Comparison of ENCODE assay signal across 1 cellular context in the genomic region with DNA sequence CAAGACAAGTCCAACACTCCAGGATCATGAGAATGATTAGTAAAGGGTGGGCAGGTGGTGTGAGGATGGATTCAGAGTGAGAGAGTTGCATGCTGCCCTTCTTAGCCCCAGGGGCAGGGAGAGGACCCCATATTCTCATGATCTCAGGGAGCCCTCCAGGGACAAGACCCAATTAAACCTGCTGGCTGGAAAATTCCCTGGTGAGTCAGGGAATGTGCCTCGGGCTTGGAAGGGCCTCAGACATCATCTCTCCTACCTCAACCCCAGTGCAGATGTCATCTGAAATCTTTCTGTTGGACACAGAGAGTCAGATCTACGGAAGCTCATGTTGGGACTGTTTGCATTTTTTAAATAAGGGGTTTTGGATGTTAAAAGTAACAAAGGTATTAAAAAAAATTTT.
TF ChIP-seq lines count a peak whose summit lies in the region.

No MANE protein-coding gene starts in this region.

TF ChIP-seq in endothelial cell of umbilical vein, 7 proteins besides CTCF, POLR2A, EP300 and RAD21:
- no peak for TF ChIP-seq POLR2AphosphoS5 (IDR thresholded peaks at IDR 0.05; ENCODE audit: insufficient read depth, low read depth, low read length)
- TF ChIP-seq JUN (IDR thresholded peaks at IDR 0.05; ENCODE audit: borderline replicate concordance, insufficient read depth, insufficient read length, low read depth): no peak
- no peak for TF ChIP-seq EZH2 (IDR thresholded peaks at IDR 0.05; ENCODE audit: borderline replicate concordance, low read depth, low read length, severe bottlenecking)
- TF ChIP-seq MYC (IDR thresholded peaks at IDR 0.05; ENCODE audit: low read depth, low read length): no peak
- no peak for TF ChIP-seq GATA2 (IDR thresholded peaks at IDR 0.05; ENCODE audit: insufficient read depth, insufficient read length, low read depth, low read length)
- TF ChIP-seq FOS (IDR thresholded peaks at IDR 0.05; ENCODE audit: borderline replicate concordance, insufficient read depth, low read length): no peak
- TF ChIP-seq, protein P1, sequence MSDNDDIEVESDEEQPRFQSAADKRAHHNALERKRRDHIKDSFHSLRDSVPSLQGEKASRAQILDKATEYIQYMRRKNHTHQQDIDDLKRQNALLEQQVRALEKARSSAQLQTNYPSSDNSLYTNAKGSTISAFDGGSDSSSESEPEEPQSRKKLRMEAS (IDR thresholded peaks at IDR 0.05; ENCODE audit: insufficient read depth, insufficient read length): no peak
